ENCODE assay signal across 11 cellular contexts in genomic region chr12:30972035-30972434, GRCh38. TPM values are rescaled to one million over a fixed set of nuclear protein-coding genes. Genes with fewer than 3 reads are reported as not detected.
"Had no signal": no experiment of that assay in that cellular context is flagged by ENCODE, and none has a peak within 500 bp of the region (broad histone marks: within the 10 kb centered on the region; RNA-seq: fewer than 3 reads in every experiment).

No MANE protein-coding gene starts in this region.

- DNase-seq: IMR-90, KBM-7, KG1 had no signal

- H3K4me3 ChIP-seq: K562 had no signal

- H3K4me2 ChIP-seq: KMS-11 had no signal

- H3K27ac ChIP-seq: HL-60, KMS-11 had no signal

- H3K9ac ChIP-seq: KMS-11 had no signal

- ATAC-seq: HepG2, K562 had no signal

- FAIRE-seq: HepG2, HTR-8/SVneo, K562 had no signal

RNA-seq across cellular contexts. Expression of gene TSPAN11, which starts 45.5 kb away (rescaled TPM):
- total RNA-seq: HT-29, HT1080, K562 had no signal
- polyA plus RNA-seq: IgD-negative memory B cell, K562 had no signal
